Comparison of ENCODE assay signal across 21 cellular contexts in the genomic region with DNA sequence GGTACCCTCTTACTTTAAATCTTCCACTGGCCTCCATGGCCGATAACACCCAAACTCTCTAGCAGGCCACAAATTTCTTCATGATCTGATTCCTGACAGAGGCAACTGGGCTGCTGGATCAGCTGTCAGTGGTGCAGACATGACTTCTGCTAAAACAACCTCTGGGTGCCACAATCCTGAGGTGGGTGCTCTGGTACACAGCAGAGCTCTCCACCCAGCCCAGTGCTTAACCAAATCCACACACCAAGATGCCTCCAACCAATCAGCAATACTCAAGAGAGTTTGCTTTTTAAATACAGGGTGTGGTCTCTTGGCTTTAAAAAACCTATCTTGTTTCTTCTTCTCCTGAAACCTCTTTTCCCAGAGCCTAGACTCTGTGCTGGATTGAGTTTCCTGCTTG.
DNase-seq lines count a peak whose midpoint lies in the region; ATAC-seq and TF ChIP-seq lines count a peak whose summit lies in the region.
"Had no signal": no experiment of that assay in that cellular context is flagged by ENCODE, and none has a peak within 500 bp of the region (broad histone marks: within the 10 kb centered on the region; RNA-seq: fewer than 3 reads in every experiment).

No MANE protein-coding gene starts in this region.

- peaks cover 19% of the 10 kb centered on the region for H3K4me1 Mint-ChIP-seq in activated T-cell treated with anti-CD3 and anti-CD28 coated beads, Interleukin-2, amount 50 U/mL, for 72 hours (ENCODE audit: low read depth)
- peaks cover 17% of the 10 kb centered on the region for H3K4me1 Mint-ChIP-seq in activated T-cell treated with anti-CD3 and anti-CD28 coated beads, Interleukin-2, amount 50 U/mL, for 4 hours (ENCODE audit: low read depth)

- peaks cover 99% of the 10 kb centered on the region for H3K4me1 ChIP-seq in OCI-LY7 (ENCODE audit: insufficient read depth, low read length, poor library complexity, severe bottlenecking)

- no peak for TF ChIP-seq CTCF in OCI-LY7 (conservative IDR thresholded peaks at IDR 0.05; ENCODE audit: low read length)

- POLR2A ChIA-PET in OCI-LY7 (lab: Charles Lee): interaction anchor here (0.8 to 12.7 kb wide), 25 partner anchors 7 to 1433 kb away, joined by 3 to 649 read pairs (median 10); a partner anchor contains a TSS

- BruUV-seq in OCI-LY7 (replicated peaks; lab: Mats Ljungman, UMichigan): no TSS peak

- H3K79me2 ChIP-seq in OCI-LY7 (ENCODE audit: insufficient read depth, low read depth, low read length): no peaks in the 10 kb centered on the region; the same call in 1 of the 2 replicates

- peaks cover 16% of the 10 kb centered on the region for H3K9me3 ChIP-seq in OCI-LY7 (ENCODE audit: low read length)
- H3K9me3 ChIP-seq: Peyer's patch, SJCRH30 had no signal

- no peaks in the 10 kb centered on the region for H3K36me3 Mint-ChIP-seq in activated T-cell treated with anti-CD3 and anti-CD28 coated beads, Interleukin-2, amount 50 U/mL, for 72 hours (ENCODE audit: insufficient read depth in 2 of 2)
- H3K36me3 Mint-ChIP-seq in activated T-cell treated with anti-CD3 and anti-CD28 coated beads, Interleukin-2, amount 50 U/mL, for 4 hours (ENCODE audit: insufficient read depth): no peaks in the 10 kb centered on the region

- H3K9me3 Mint-ChIP-seq in activated T-cell treated with anti-CD3 and anti-CD28 coated beads, Interleukin-2, amount 50 U/mL, for 72 hours: no peaks in the 10 kb centered on the region
- H3K9me3 Mint-ChIP-seq in activated T-cell treated with anti-CD3 and anti-CD28 coated beads, Interleukin-2, amount 50 U/mL, for 4 hours: no peaks in the 10 kb centered on the region

- DNase-seq in activated T-cell treated with anti-CD3 and anti-CD28 coated beads, Interleukin-2, amount 50 U/mL, for 72 hours: no peak
- DNase-seq in activated T-cell treated with anti-CD3 and anti-CD28 coated beads, Interleukin-2, amount 50 U/mL, for 4 hours: no peak
- DNase-seq in OCI-LY7 (ENCODE audit: low spot score) (peak; percentile 85), myocyte (ENCODE audit: low read depth) (peak; percentile 65), DMS79 treated with DMSO at 0.1 percent for 48 hours (lab: John Stamatoyannopoulos, UW) (no peak), NCI-H1092 treated with DMSO at 0.1 percent for 48 hours (lab: John Stamatoyannopoulos, UW) (no peak), EL (no peak)
- DNase-seq: ACHN; DMS53; IMR-90; NCI-H1092; NCI-H1436 treated with DMSO at 0.1 percent for 48 hours; NCI-H2029; NCI-H2227 treated with DMSO at 0.1 percent for 48 hours; NCI-H510A; NCI-H774; NK-92 treated with Interleukin-12 subunit alpha and Interleukin-12 subunit beta, amount 100 ng/mL, for 24 hours; Peyer's patch; SJCRH30 had no signal

- peaks cover 10% of the 10 kb centered on the region for H3K36me3 ChIP-seq in OCI-LY7 (ENCODE audit: insufficient read depth, low read length)
- H3K36me3 ChIP-seq: Peyer's patch, SJCRH30 had no signal

- H3K27me3 Mint-ChIP-seq in activated T-cell treated with anti-CD3 and anti-CD28 coated beads, Interleukin-2, amount 50 U/mL, for 72 hours (ENCODE audit: low read depth): peaks cover 14% of the 10 kb centered on the region
- H3K27me3 Mint-ChIP-seq in activated T-cell treated with anti-CD3 and anti-CD28 coated beads, Interleukin-2, amount 50 U/mL, for 4 hours (ENCODE audit: low read depth): peaks cover 6% of the 10 kb centered on the region

- peak overlapping the region; percentile 55 for H3K4me3 ChIP-seq in OCI-LY7 (ENCODE audit: low read depth, low read length, poor library complexity, severe bottlenecking)
- H3K4me3 ChIP-seq: Peyer's patch, SJCRH30 had no signal

- H3K4me2 ChIP-seq in OCI-LY7 (ENCODE audit: low read length): peak overlapping the region; percentile 71

- no peaks in the 10 kb centered on the region for H3K9me2 ChIP-seq in OCI-LY7 (ENCODE audit: insufficient read depth, low read length)

- no peaks in the 10 kb centered on the region for H4K20me1 ChIP-seq in OCI-LY7 (ENCODE audit: insufficient read depth, low read length)

- H2AFZ ChIP-seq in OCI-LY7 (ENCODE audit: low read length): no peak overlapping the region

- intact Hi-C loops in OCI-LY7 (cut with micrococcal nuclease; ENCODE audit: unreplicated experiment): no loop called here

- no peak overlapping the region for H3K4me3 Mint-ChIP-seq in activated T-cell treated with anti-CD3 and anti-CD28 coated beads, Interleukin-2, amount 50 U/mL, for 72 hours
- H3K4me3 Mint-ChIP-seq in activated T-cell treated with anti-CD3 and anti-CD28 coated beads, Interleukin-2, amount 50 U/mL, for 4 hours: no peak overlapping the region

- no peak for ATAC-seq in activated T-cell treated with anti-CD3 and anti-CD28 coated beads, Interleukin-2, amount 50 U/mL, for 72 hours (replicated peaks in 1 of 2)
- ATAC-seq in activated T-cell treated with anti-CD3 and anti-CD28 coated beads, Interleukin-2, amount 50 U/mL, for 4 hours: no peak
- no peak for ATAC-seq in GM19467 (IDR thresholded peaks at IDR 0.05; ENCODE audit: unreplicated experiment)

- CTCF ChIA-PET in OCI-LY7 (lab: Charles Lee; ENCODE audit: unreplicated experiment): interaction anchor here (1.2 to 1.8 kb wide), 3 partner anchors 8 to 89 kb away, joined by 4 to 7 read pairs (median 5); no protein-coding TSS in a partner anchor

- H3K27ac Mint-ChIP-seq in activated T-cell treated with anti-CD3 and anti-CD28 coated beads, Interleukin-2, amount 50 U/mL, for 72 hours: peak overlapping the region; percentile 9

- H3K27ac ChIP-seq in OCI-LY7 (ENCODE audit: low read depth, low read length, poor library complexity, severe bottlenecking): peak overlapping the region; percentile 99
- H3K27ac ChIP-seq: 22Rv1, SJCRH30 had no signal

Comparison
In these comparisons a context has a peak if more than half of its experiments do, and no peak if none do; other contexts are left out.
1. DNase-seq: peak in OCI-LY7 (single experiment) and myocyte (single experiment); none in activated T-cell treated with anti-CD3 and anti-CD28 coated beads, Interleukin-2, amount 50 U/mL, for 72 hours (0 of 2), activated T-cell treated with anti-CD3 and anti-CD28 coated beads, Interleukin-2, amount 50 U/mL, for 4 hours (single experiment), DMS79 treated with DMSO at 0.1 percent for 48 hours (single experiment), NCI-H1092 treated with DMSO at 0.1 percent for 48 hours (single experiment) and EL (single experiment).